In the genomic region with DNA sequence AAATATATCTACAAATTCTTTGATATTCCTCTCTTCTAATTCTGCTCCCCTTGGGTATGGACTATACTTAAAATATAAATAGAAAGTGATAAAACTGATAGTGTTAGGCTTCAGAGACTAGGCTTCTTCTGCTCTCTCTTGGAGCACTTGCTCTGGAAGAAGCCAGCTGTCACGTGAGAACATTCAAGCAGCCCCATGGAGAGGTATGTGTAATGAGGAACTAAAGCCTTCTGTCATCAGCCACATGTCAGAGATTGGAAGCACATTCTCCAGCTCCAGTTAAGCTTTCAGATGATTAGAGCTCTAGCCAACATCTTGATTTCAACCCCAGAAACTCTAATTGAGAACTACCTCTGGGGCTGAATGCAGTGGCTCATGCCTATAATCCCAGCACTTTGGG, we compare ENCODE assay signal across 16 cellular contexts. TPM values are rescaled to one million over a fixed set of nuclear protein-coding genes. Genes with fewer than 3 reads are reported as not detected.
A peak's percentile ranks its signal among the peaks of the same experiment; 100 is the strongest.
DNase-seq lines count a peak whose midpoint lies in the region; ATAC-seq, FAIRE-seq and TF ChIP-seq lines count a peak whose summit lies in the region.
"Had no signal": no experiment of that assay in that cellular context is flagged by ENCODE, and none has a peak within 500 bp of the region (broad histone marks: within the 10 kb centered on the region; RNA-seq: fewer than 3 reads in every experiment).

No MANE protein-coding gene starts in this region.

- H3K9me1 ChIP-seq in K562 (ENCODE audit: control insufficient read depth, insufficient read depth, low read length): no peaks in the 10 kb centered on the region

- WGBS in K562 (ENCODE audit: insufficient coverage, low coverage, missing lambda C conversion rate): 63% methylated on average over 1 of the region's 1 CpG

- CTCF ChIA-PET in K562 (lab: Yijun Ruan, JAX; ENCODE audit: low intra/inter-chr PET ratio): no interaction called here
- CTCF ChIA-PET in A673 (lab: Charles Lee): no interaction called here
- CTCF ChIA-PET in activated CD4-positive, alpha-beta T cell treated with anti-CD3 and anti-CD28 coated beads for 36 hours (lab: Charles Lee): interaction anchor here (1.2 kb wide), 1 partner anchor 159 kb away, joined by 3 read pairs; no protein-coding TSS in a partner anchor

- H3K4me3 Mint-ChIP-seq in HFFc6: no peak overlapping the region
- H3K4me3 Mint-ChIP-seq in activated CD4-positive, alpha-beta T cell treated with anti-CD3 and anti-CD28 coated beads for 36 hours: no peak overlapping the region
- H3K4me3 Mint-ChIP-seq: activated naive CD8-positive, alpha-beta T cell treated with anti-CD3 and anti-CD28 coated beads, Interleukin-2, amount 10 ng/mL, durations not matched to agents 7 days and 5 days; naive B cell had no signal

- H3K36me3 ChIP-seq in K562 (ENCODE audit: control insufficient read depth, insufficient read depth, low read length): peaks cover 91% of the 10 kb centered on the region
- H3K36me3 ChIP-seq in lower lobe of right lung: peaks cover 95% of the 10 kb centered on the region
- peaks cover 56% of the 10 kb centered on the region for H3K36me3 ChIP-seq in A673 (ENCODE audit: insufficient read depth, low read length, poor library complexity, severe bottlenecking)

- H3K36me3 Mint-ChIP-seq in HFFc6 (ENCODE audit: low read depth): peaks cover 32% of the 10 kb centered on the region
- H3K36me3 Mint-ChIP-seq in activated CD4-positive, alpha-beta T cell treated with anti-CD3 and anti-CD28 coated beads for 36 hours (ENCODE audit: low read depth): peaks cover 48% of the 10 kb centered on the region

- no peaks in the 10 kb centered on the region for H3K9me3 Mint-ChIP-seq in HFFc6
- no peaks in the 10 kb centered on the region for H3K9me3 Mint-ChIP-seq in activated CD4-positive, alpha-beta T cell treated with anti-CD3 and anti-CD28 coated beads for 36 hours (ENCODE audit: low read depth)
- H3K9me3 Mint-ChIP-seq: activated naive CD8-positive, alpha-beta T cell treated with anti-CD3 and anti-CD28 coated beads, Interleukin-2, amount 10 ng/mL, durations not matched to agents 7 days and 5 days; naive B cell had no signal

- H3K79me2 ChIP-seq in K562 (ENCODE audit: control insufficient read depth, insufficient read depth, low read length): no peaks in the 10 kb centered on the region

- 0 out of 2 replicates have a peak overlapping the region, but pooled peaks have one; percentile 9 for H3K27ac Mint-ChIP-seq in HFFc6
- no peak overlapping the region for H3K27ac Mint-ChIP-seq in activated CD4-positive, alpha-beta T cell treated with anti-CD3 and anti-CD28 coated beads for 36 hours

- no peak for FAIRE-seq in K562 (lab: Jason Lieb, UNC)
- no peak for FAIRE-seq in D721Med (lab: Jason Lieb, UNC)

- TF ChIP-seq CTCF in HFFc6 (IDR thresholded peaks at IDR 0.05) (no peak), K562 (IDR thresholded peaks at IDR 0.05 in 2 of 3, conservative IDR thresholded peaks at IDR 0.05 in 1 of 3; ENCODE audit: insufficient read depth in 2 of 3, low read depth in 1 of 3, low read length in 3 of 3) (no peak), lower lobe of right lung (IDR thresholded peaks at IDR 0.05) (no peak), D721Med (IDR thresholded peaks at IDR 0.05; ENCODE audit: insufficient read depth, missing control alignments) (no peak), A673 (conservative IDR thresholded peaks at IDR 0.05; ENCODE audit: low read depth, low read length) (no peak)

- H3K27me3 ChIP-seq in K562 (ENCODE audit: control insufficient read depth in 2 of 2, insufficient read depth in 2 of 2, low read length in 2 of 2): no peaks in the 10 kb centered on the region
- no peaks in the 10 kb centered on the region for H3K27me3 ChIP-seq in lower lobe of right lung (ENCODE audit: low read depth)
- no peaks in the 10 kb centered on the region for H3K27me3 ChIP-seq in A673 (replicated peaks; ENCODE audit: insufficient read depth, low read depth, low read length, poor library complexity)
- H3K27me3 ChIP-seq: BLaER1 treated with 17β-estradiol and CSF1 and Interleukin-3, amounts not matched to agents 10 nM and 100 nM; thyroid gland had no signal

- peaks cover 11% of the 10 kb centered on the region for H3K4me1 Mint-ChIP-seq in HFFc6 (ENCODE audit: low read depth)
- H3K4me1 Mint-ChIP-seq in activated CD4-positive, alpha-beta T cell treated with anti-CD3 and anti-CD28 coated beads for 36 hours: peaks cover 29% of the 10 kb centered on the region

- no peak overlapping the region for H2AFZ ChIP-seq in K562 (ENCODE audit: low read depth, low read length)

- H3K9me3 ChIP-seq in K562 (replicated peaks; ENCODE audit: control insufficient read depth, insufficient read depth, low read depth, low read length): no peaks in the 10 kb centered on the region
- no peaks in the 10 kb centered on the region for H3K9me3 ChIP-seq in lower lobe of right lung
- no peaks in the 10 kb centered on the region for H3K9me3 ChIP-seq in A673 (ENCODE audit: low read depth, low read length, poor library complexity, severe bottlenecking)
- H3K9me3 ChIP-seq: BLaER1 treated with 17β-estradiol and CSF1 and Interleukin-3, amounts not matched to agents 10 nM and 100 nM; thyroid gland had no signal

- BruUV-seq in K562 (replicated peaks; lab: Mats Ljungman, UMichigan): no TSS peak
- no TSS peak for BruUV-seq in A673 (replicated peaks; lab: Mats Ljungman, UMichigan)

- TF ChIP-seq POLR2A in K562 (conservative IDR thresholded peaks at IDR 0.05): no peak

- intact Hi-C loops in K562 (cut with micrococcal nuclease): no loop called here
- intact Hi-C loops in lower lobe of right lung (cut with DNase I): no loop called here
- intact Hi-C loops in A673 (cut with micrococcal nuclease; ENCODE audit: unreplicated experiment): no loop called here
- intact Hi-C loops in activated CD4-positive, alpha-beta T cell treated with anti-CD3 and anti-CD28 coated beads for 36 hours (cut with DNase I, micrococcal nuclease): no loop called here

- no peak for TF ChIP-seq RAD21 in K562 (CRISPR knock-in tag; conservative IDR thresholded peaks at IDR 0.05 in 1 of 2, IDR thresholded peaks at IDR 0.05 in 1 of 2)

- H3K4me2 ChIP-seq in K562 (ENCODE audit: insufficient read depth, low read length): no peak overlapping the region

- DNase-seq in CD1c-positive myeloid dendritic cell (ENCODE audit: extremely low spot score) (peak; percentile 57), HFFc6 (no peak), K562 (ENCODE audit: extremely low read depth in 1 of 4, low spot score in 3 of 4) (no peak), lower lobe of right lung (no peak), D721Med (ENCODE audit: insufficient read length, low spot score) (no peak), dedifferentiated amniotic fluid mesenchymal stem cell (ENCODE audit: extremely low spot score) (no peak), A673 (ENCODE audit: low spot score) (no peak)
- no peak for DNase-seq in activated CD4-positive, alpha-beta T cell treated with anti-CD3 and anti-CD28 coated beads for 36 hours
- DNase-seq: activated naive CD8-positive, alpha-beta T cell treated with anti-CD3 and anti-CD28 coated beads, Interleukin-2, amount 10 ng/mL, durations not matched to agents 7 days and 5 days; EL; naive B cell; NCI-H2107; thyroid gland had no signal

- H3K27ac ChIP-seq in K562 (ENCODE audit: extremely low read depth, low read depth, low read length) (no peak overlapping the region), lower lobe of right lung (no peak overlapping the region), A673 (ENCODE audit: low read depth, low read length, poor library complexity, severe bottlenecking) (no peak overlapping the region)
- H3K27ac ChIP-seq: BLaER1 treated with 17β-estradiol and CSF1 and Interleukin-3, amounts not matched to agents 10 nM and 100 nM; epithelial cell of prostate; thyroid gland; VCaP had no signal

- no peak for ATAC-seq in K562
- peak; percentile 47 to 54 for ATAC-seq in lower lobe of right lung
- no peak for ATAC-seq in activated CD4-positive, alpha-beta T cell treated with anti-CD3 and anti-CD28 coated beads for 36 hours

- no peak overlapping the region for H3K9ac ChIP-seq in K562 (ENCODE audit: insufficient read depth in 1 of 2, low read depth in 2 of 2, low read length in 2 of 2)
- H3K9ac ChIP-seq: BLaER1 treated with 17β-estradiol and CSF1 and Interleukin-3, amounts not matched to agents 10 nM and 100 nM had no signal

- in situ Hi-C loops in K562 (cut with MboI): no loop called here

- no peak for TF ChIP-seq EP300 in K562 (IDR thresholded peaks at IDR 0.05; ENCODE audit: low read length)

- no peaks in the 10 kb centered on the region for H3K4me1 ChIP-seq in K562 (replicated peaks in 1 of 2; ENCODE audit: control insufficient read depth in 2 of 2, insufficient read depth in 2 of 2, low read length in 2 of 2)
- peaks cover 24% of the 10 kb centered on the region for H3K4me1 ChIP-seq in lower lobe of right lung
- no peaks in the 10 kb centered on the region for H3K4me1 ChIP-seq in A673 (ENCODE audit: insufficient read depth, low read length, poor library complexity, severe bottlenecking)
- H3K4me1 ChIP-seq: thyroid gland had no signal

- POLR2A ChIA-PET in K562 (lab: Yijun Ruan, JAX): interaction anchor here (1.5 to 1.7 kb wide), 2 partner anchors 10 to 94 kb away, joined by 4 to 7 read pairs; partner anchors contain the start of gene EYA3
- POLR2A ChIA-PET in A673 (lab: Charles Lee; ENCODE audit: low non-redundant PET): interaction anchor here (0.5 kb wide), 1 partner anchor 82 kb away, joined by 5 read pairs; no protein-coding TSS in a partner anchor
- POLR2A ChIA-PET in activated CD4-positive, alpha-beta T cell treated with anti-CD3 and anti-CD28 coated beads for 36 hours (lab: Charles Lee): no interaction called here

- no peaks in the 10 kb centered on the region for H4K20me1 ChIP-seq in K562 (replicated peaks; ENCODE audit: control insufficient read depth, insufficient read depth, low read length)
- H4K20me1 ChIP-seq: BLaER1 treated with 17β-estradiol and CSF1 and Interleukin-3, amounts not matched to agents 10 nM and 100 nM had no signal

- no peaks in the 10 kb centered on the region; the same call in 1 of the 2 replicates for H3K27me3 Mint-ChIP-seq in HFFc6 (ENCODE audit: insufficient read depth)
- H3K27me3 Mint-ChIP-seq in activated CD4-positive, alpha-beta T cell treated with anti-CD3 and anti-CD28 coated beads for 36 hours: no peaks in the 10 kb centered on the region
- H3K27me3 Mint-ChIP-seq: activated naive CD8-positive, alpha-beta T cell treated with anti-CD3 and anti-CD28 coated beads, Interleukin-2, amount 10 ng/mL, durations not matched to agents 7 days and 5 days; naive B cell had no signal

- no peak overlapping the region for H3K4me3 ChIP-seq in K562
- no peak overlapping the region for H3K4me3 ChIP-seq in lower lobe of right lung
- no peak overlapping the region for H3K4me3 ChIP-seq in A673 (ENCODE audit: low read depth, low read length, poor library complexity, severe bottlenecking)
- H3K4me3 ChIP-seq: BLaER1 treated with 17β-estradiol and CSF1 and Interleukin-3, amounts not matched to agents 10 nM and 100 nM; thyroid gland had no signal

RNA-seq across cellular contexts. Expression of gene XKR8, which starts 34.3 kb away (rescaled TPM):
- 10 to 100 TPM in 1 of 6 experiments, 1 to 10 TPM in 5; 8.0 to 10.7 (median 9.7) TPM for total RNA-seq in HFFc6 (2021; fragmentation: NEBNext Ultra II Directional; extraction: Animal tissue kit (Norgen Biotek cat#: 25700))
- 1.2 and 2.3 TPM in 2 replicates for total RNA-seq in K562 (2011; cell fraction: chromatin; rRNA removed; ENCODE audit: low replicate concordance)
- 3.8 and 4.8 TPM in 2 replicates for total RNA-seq in K562 (2011; cell fraction: nucleolus; rRNA removed)
- 2.4 and 2.9 TPM in 2 replicates for total RNA-seq in K562 (2011; cell fraction: nucleoplasm; rRNA removed)
- 0.45 and 0.86 TPM in 2 replicates for total RNA-seq in K562 (2014; rRNA removed)
- total RNA-seq in K562 (2014; rRNA removed; fragmentation: Illumina TruSeq; extraction: Trizol): 0.58 and 0.99 TPM in 2 replicates
- 1.9 and 2.2 TPM in 2 replicates for total RNA-seq in K562 (2015; rRNA removed; fragmentation: Illumina TruSeq; extraction: Trizol)
- total RNA-seq in K562 (2021): 2.5 and 2.8 TPM in 2 replicates
- polyA plus RNA-seq in K562 (2011; rRNA removed): 1.8 and 3.1 TPM in 2 replicates
- 2.7 and 4.9 TPM in 2 replicates for polyA plus RNA-seq in K562 (2011; cell fraction: cytosol; rRNA removed)
- 2.5 and 2.6 TPM in 2 replicates for polyA plus RNA-seq in K562 (2011; cell fraction: nucleus; rRNA removed)
- polyA plus RNA-seq in K562 (2012): 2.1 and 2.9 TPM in 2 replicates
- polyA plus RNA-seq in K562 (2014; fragmentation: Illumina TruSeq; extraction: Trizol): 1.7 and 2.1 TPM in 2 replicates
- polyA plus RNA-seq in K562 (2014; fragmentation: Nextera tagmentation; extraction: Ambion mirVana): under 1 TPM; 0.49 to 0.73 TPM
- polyA plus RNA-seq in K562 (2014; rRNA removed): 1.9 and 2.5 TPM in 2 replicates
- polyA minus RNA-seq in K562 (2011; rRNA and poly(A)+ RNA removed): 1.5 and 1.7 TPM in 2 replicates
- 0.95 and 7.0 TPM in 2 replicates for polyA minus RNA-seq in K562 (2011; cell fraction: cytosol; rRNA and poly(A)+ RNA removed)
- 0.67 and 1.2 TPM in 2 replicates for polyA minus RNA-seq in K562 (2011; cell fraction: nucleus; rRNA and poly(A)+ RNA removed)
- 12.8 TPM for total RNA-seq in lower lobe of right lung
- 5.9 and 6.4 TPM in 2 replicates for total RNA-seq in A673 (2021)
- total RNA-seq in activated CD4-positive, alpha-beta T cell treated with anti-CD3 and anti-CD28 coated beads for 36 hours: 1 to 10 TPM; 4.2 to 6.0 TPM

RNA-seq across cellular contexts. Expression of gene SMPDL3B, which starts 59.3 kb away (rescaled TPM):
- not detected for total RNA-seq in HFFc6 (2021; fragmentation: NEBNext Ultra II Directional; extraction: Animal tissue kit (Norgen Biotek cat#: 25700))
- 1.3 and 1.6 TPM in 2 replicates for total RNA-seq in K562 (2011; cell fraction: chromatin; rRNA removed; ENCODE audit: low replicate concordance)
- 1.4 and 2.0 TPM in 2 replicates for total RNA-seq in K562 (2011; cell fraction: nucleolus; rRNA removed)
- 1.1 and 1.6 TPM in 2 replicates for total RNA-seq in K562 (2011; cell fraction: nucleoplasm; rRNA removed)
- total RNA-seq in K562 (2014; rRNA removed): 0.73 and 0.98 TPM in 2 replicates
- total RNA-seq in K562 (2014; rRNA removed; fragmentation: Illumina TruSeq; extraction: Trizol): 0.36 and 0.38 TPM in 2 replicates
- total RNA-seq in K562 (2015; rRNA removed; fragmentation: Illumina TruSeq; extraction: Trizol): 0.07 and 0.11 TPM in 2 replicates
- 0.74 and 0.98 TPM in 2 replicates for total RNA-seq in K562 (2021)
- 0.68 and 1.1 TPM in 2 replicates for polyA plus RNA-seq in K562 (2011; rRNA removed)
- polyA plus RNA-seq in K562 (2011; cell fraction: cytosol; rRNA removed): 1.1 and 2.3 TPM in 2 replicates
- 0.70 and 1.6 TPM in 2 replicates for polyA plus RNA-seq in K562 (2011; cell fraction: nucleus; rRNA removed)
- 0.30 and 1.1 TPM in 2 replicates for polyA plus RNA-seq in K562 (2012)
- 0.71 and 0.97 TPM in 2 replicates for polyA plus RNA-seq in K562 (2014; fragmentation: Illumina TruSeq; extraction: Trizol)
- polyA plus RNA-seq in K562 (2014; fragmentation: Nextera tagmentation; extraction: Ambion mirVana): under 1 TPM; 0.10 to 0.41 TPM
- 1.1 and 1.2 TPM in 2 replicates for polyA plus RNA-seq in K562 (2014; rRNA removed)
- 0.53 and 0.54 TPM in 2 replicates for polyA minus RNA-seq in K562 (2011; rRNA and poly(A)+ RNA removed)
- 0.48 TPM in 1 of 2 replicates, not detected in the other for polyA minus RNA-seq in K562 (2011; cell fraction: cytosol; rRNA and poly(A)+ RNA removed)
- polyA minus RNA-seq in K562 (2011; cell fraction: nucleus; rRNA and poly(A)+ RNA removed): 0.27 and 0.56 TPM in 2 replicates
- 15.4 TPM for total RNA-seq in lower lobe of right lung
- total RNA-seq in A673 (2021): 0.61 and 0.62 TPM in 2 replicates
- under 1 TPM; 0.53 to 0.55 TPM for total RNA-seq in activated CD4-positive, alpha-beta T cell treated with anti-CD3 and anti-CD28 coated beads for 36 hours

Comparison
In these comparisons a context has a peak if more than half of its experiments do, and no peak if none do; other contexts are left out.
1. ATAC-seq: peak in lower lobe of right lung (2 of 2); none in K562 (single experiment) and activated CD4-positive, alpha-beta T cell treated with anti-CD3 and anti-CD28 coated beads for 36 hours (single experiment).